1 cellular context compared by ENCODE assay signal in the genomic region with DNA sequence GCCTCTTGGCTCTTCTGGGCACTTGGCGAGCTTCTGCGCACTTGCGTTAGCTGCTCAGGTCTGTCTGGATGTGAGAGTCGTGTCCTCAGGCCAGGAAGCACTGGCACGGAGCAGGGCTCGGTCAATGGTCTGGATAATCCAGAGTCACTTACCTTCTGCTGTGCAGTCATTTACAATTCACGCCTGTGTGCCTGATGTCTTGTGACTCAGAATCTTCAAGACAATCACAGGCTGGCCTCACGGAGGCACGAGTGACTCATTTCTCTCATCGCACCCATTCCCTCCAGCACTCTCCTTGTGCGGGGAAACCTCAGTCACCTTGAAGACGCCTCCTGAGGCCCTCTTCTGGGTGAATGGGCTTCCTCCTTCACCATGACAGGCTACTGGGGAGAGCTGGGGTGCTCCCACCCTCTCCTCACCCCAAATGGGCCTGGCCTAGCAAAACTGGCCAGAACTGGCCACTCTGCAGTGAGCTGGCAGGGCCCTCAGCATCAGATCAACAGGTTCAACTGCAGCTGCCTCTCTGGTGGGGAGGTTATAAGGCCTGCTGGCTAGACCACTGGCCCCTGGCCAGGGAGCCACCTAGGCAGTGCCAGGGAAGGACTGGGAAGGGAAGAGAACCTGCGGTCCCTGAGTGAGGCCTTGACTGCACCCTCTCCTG.
TF ChIP-seq lines count a peak whose summit lies in the region.

No MANE protein-coding gene starts in this region.

TF ChIP-seq in liver, 16 proteins besides CTCF, POLR2A, EP300 and RAD21 (continued from another document):
- no peak for TF ChIP-seq ATF3 (IDR thresholded peaks at IDR 0.05)
